In the genomic region with DNA sequence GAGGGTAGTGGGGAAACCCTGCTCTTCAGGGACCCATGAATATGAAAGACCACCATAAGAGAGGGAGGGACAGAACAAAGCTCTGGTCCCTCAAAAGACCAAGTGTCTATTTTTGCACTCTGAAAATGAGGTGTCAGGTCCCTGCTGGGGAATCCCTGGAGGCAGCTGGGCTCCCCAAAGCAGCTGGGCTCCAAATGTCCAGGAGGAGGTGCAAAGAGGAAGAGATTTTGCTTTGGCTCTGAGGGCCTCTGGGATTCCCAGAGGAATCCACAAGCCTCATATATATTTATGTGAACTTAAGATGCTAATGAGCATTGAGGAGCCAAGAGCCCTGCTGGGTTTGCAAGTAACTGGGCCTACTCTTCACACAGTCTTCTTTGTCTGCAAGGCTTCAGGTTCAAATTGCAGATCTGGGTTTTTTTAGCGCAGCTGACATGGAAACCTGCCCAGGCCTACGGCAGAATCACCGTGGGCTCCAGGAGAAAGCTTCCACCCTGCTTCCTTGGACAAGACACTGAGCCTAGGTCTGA, we compare ENCODE assay signal across 18 cellular contexts. TPM values are rescaled to one million over a fixed set of nuclear protein-coding genes. Genes with fewer than 3 reads are reported as not detected.
A peak's percentile ranks its signal among the peaks of the same experiment; 100 is the strongest.
DNase-seq lines count a peak whose midpoint lies in the region; ATAC-seq and TF ChIP-seq lines count a peak whose summit lies in the region.
"Had no signal": no experiment of that assay in that cellular context is flagged by ENCODE, and none has a peak within 500 bp of the region (broad histone marks: within the 10 kb centered on the region; RNA-seq: fewer than 3 reads in every experiment).

No MANE protein-coding gene starts in this region.

- no peaks in the 10 kb centered on the region for H3K27me3 Mint-ChIP-seq in HFFc6 (ENCODE audit: insufficient read depth)
- no peaks in the 10 kb centered on the region for H3K27me3 Mint-ChIP-seq in WTC11 (ENCODE audit: low read depth)

- ATAC-seq in WTC11 (no peak), body of pancreas (no peak)

- intact Hi-C loops in left ventricle myocardium inferior (cut with micrococcal nuclease) (no loop called here), body of pancreas (cut with DNase I) (no loop called here)

- peaks cover 5% of the 10 kb centered on the region for H3K4me1 ChIP-seq in mesenchymal stem cell (ENCODE audit: control insufficient read depth, insufficient read depth, low read depth, low read length)
- H3K4me1 ChIP-seq in smooth muscle cell (ENCODE audit: low read depth): peaks cover under 1% of the 10 kb centered on the region
- peaks cover 4% of the 10 kb centered on the region for H3K4me1 ChIP-seq in left ventricle myocardium inferior
- peaks cover 5% of the 10 kb centered on the region for H3K4me1 ChIP-seq in body of pancreas
- H3K4me1 ChIP-seq: HAP-1 had no signal

- H3K4me3 ChIP-seq in mesenchymal stem cell (ENCODE audit: insufficient read depth in 1 of 2, low read depth in 1 of 2, low read length in 2 of 2) (no peak overlapping the region), smooth muscle cell (no peak overlapping the region), left ventricle myocardium inferior (no peak overlapping the region), MG63 (no peak overlapping the region), body of pancreas (no peak overlapping the region)
- H3K4me3 ChIP-seq: BLaER1 treated with 17β-estradiol and CSF1 and Interleukin-3, amounts not matched to agents 10 nM and 100 nM; HAP-1; PC-9 had no signal

- H3K27me3 ChIP-seq in mesenchymal stem cell (ENCODE audit: control insufficient read depth in 1 of 2, insufficient read depth in 1 of 2, low read length in 2 of 2) (no peaks in the 10 kb centered on the region), smooth muscle cell (ENCODE audit: low read depth) (no peaks in the 10 kb centered on the region), left ventricle myocardium inferior (ENCODE audit: low read depth) (peaks cover 34% of the 10 kb centered on the region), MG63 (no peaks in the 10 kb centered on the region), body of pancreas (no peaks in the 10 kb centered on the region)
- H3K27me3 ChIP-seq: BLaER1 treated with 17β-estradiol and CSF1 and Interleukin-3, amounts not matched to agents 10 nM and 100 nM had no signal

- TF ChIP-seq CTCF in HFFc6 (IDR thresholded peaks at IDR 0.05): no peak; the same call in 1 of the 2 replicates
- no peak for TF ChIP-seq CTCF in WTC11 (IDR thresholded peaks at IDR 0.05)
- TF ChIP-seq CTCF in smooth muscle cell (IDR thresholded peaks at IDR 0.05; ENCODE audit: borderline replicate concordance, insufficient read depth, poor library complexity, severe bottlenecking): no peak
- no peak for TF ChIP-seq CTCF in left ventricle myocardium inferior (IDR thresholded peaks at IDR 0.05; ENCODE audit: borderline replicate concordance)
- TF ChIP-seq CTCF in body of pancreas (IDR thresholded peaks at IDR 0.05): no peak
- TF ChIP-seq CTCF in GM13976 (IDR thresholded peaks at IDR 0.05; ENCODE audit: borderline replicate concordance, control extremely low read depth, extremely low read depth, insufficient read depth, missing control alignments): no peak

- H4K8ac ChIP-seq in mesenchymal stem cell (ENCODE audit: low read length): no peak overlapping the region

- H3K23ac ChIP-seq in mesenchymal stem cell (ENCODE audit: low read length in 2 of 2): no peak overlapping the region

- H2AFZ ChIP-seq in mesenchymal stem cell (ENCODE audit: low read depth, low read length): no peak overlapping the region
- H2AFZ ChIP-seq in smooth muscle cell (ENCODE audit: low read depth): no peak overlapping the region
- H2AFZ ChIP-seq: PC-9 had no signal

- H3K4me2 ChIP-seq in mesenchymal stem cell (ENCODE audit: low read length, poor library complexity, severe bottlenecking) (no peak overlapping the region), smooth muscle cell (peak overlapping the region; percentile 26)
- H3K4me2 ChIP-seq: PC-9 had no signal

- TF ChIP-seq POLR2A in body of pancreas (IDR thresholded peaks at IDR 0.05): no peak

- POLR2A ChIA-PET in WTC11 (lab: Charles Lee): interaction anchor here (0.6 kb wide), 1 partner anchor 15 kb away, joined by 3 read pairs; no protein-coding TSS in a partner anchor

- no peak overlapping the region for H3K14ac ChIP-seq in mesenchymal stem cell (ENCODE audit: low read length in 2 of 2)

- H3F3A ChIP-seq in smooth muscle cell (ENCODE audit: low read depth): peaks cover 23% of the 10 kb centered on the region

- H3K9me3 ChIP-seq in mesenchymal stem cell (ENCODE audit: control insufficient read depth, low read length) (no peaks in the 10 kb centered on the region), smooth muscle cell (replicated peaks; ENCODE audit: low read depth) (no peaks in the 10 kb centered on the region), left ventricle myocardium inferior (replicated peaks) (no peaks in the 10 kb centered on the region), MG63 (no peaks in the 10 kb centered on the region), body of pancreas (no peaks in the 10 kb centered on the region)
- H3K9me3 ChIP-seq: BLaER1 treated with 17β-estradiol and CSF1 and Interleukin-3, amounts not matched to agents 10 nM and 100 nM; HAP-1 had no signal

- no peak overlapping the region for H2BK120ac ChIP-seq in mesenchymal stem cell (ENCODE audit: low read depth, low read length)

- H3K27ac Mint-ChIP-seq in HFFc6: peak overlapping the region; percentile 63; the same call in 1 of the 2 replicates
- peak overlapping the region; percentile 39 for H3K27ac Mint-ChIP-seq in WTC11

- 96% methylated on average over 3 of the region's 3 CpGs for WGBS in mesenchymal stem cell
- WGBS in smooth muscle cell (ENCODE audit: low lambda C conversion rate): 74% methylated on average over 3 of the region's 3 CpGs
- 81 to 97% methylated on average over 3 of the region's 3 CpGs for WGBS in body of pancreas, 2 donors

- H3K36me3 Mint-ChIP-seq in HFFc6 (ENCODE audit: low read depth) (peaks cover 40% of the 10 kb centered on the region), WTC11 (0 out of 2 replicates have a peak, but pooled peaks cover 5% of the 10 kb centered on the region)

- no peak overlapping the region for H2BK5ac ChIP-seq in mesenchymal stem cell (ENCODE audit: low read depth, low read length, poor library complexity, severe bottlenecking)

- H3K36me3 ChIP-seq in mesenchymal stem cell (ENCODE audit: control insufficient read depth in 1 of 2, insufficient read depth in 2 of 2, low read depth in 1 of 2, low read length in 2 of 2) (peaks cover 0 to 70% of the 10 kb centered on the region in 2 experiments), smooth muscle cell (ENCODE audit: low read depth) (no peaks in the 10 kb centered on the region), left ventricle myocardium inferior (no peaks in the 10 kb centered on the region), MG63 (peaks cover 69% of the 10 kb centered on the region), body of pancreas (replicated peaks in 1 of 2; ENCODE audit: insufficient read depth in 1 of 2, low read depth in 2 of 2) (no peaks in the 10 kb centered on the region)
- H3K36me3 ChIP-seq: BLaER1 treated with 17β-estradiol and CSF1 and Interleukin-3, amounts not matched to agents 10 nM and 100 nM; HAP-1 had no signal

- peaks cover 9% of the 10 kb centered on the region for H3K79me1 ChIP-seq in mesenchymal stem cell (replicated peaks; ENCODE audit: low read length, poor library complexity, severe bottlenecking)

- no peak overlapping the region for H2BK15ac ChIP-seq in mesenchymal stem cell (ENCODE audit: low read depth, poor library complexity, severe bottlenecking)

- H2BK12ac ChIP-seq in mesenchymal stem cell (ENCODE audit: low read length in 2 of 2): no peak overlapping the region

- H2AK5ac ChIP-seq in mesenchymal stem cell (ENCODE audit: low read length, severe bottlenecking): no peak overlapping the region

- CTCF ChIA-PET in WTC11 (lab: Charles Lee): interaction anchor here (0.5 to 8.3 kb wide), 5 partner anchors 19 to 92 kb away, joined by 3 to 93 read pairs (median 4); no protein-coding TSS in a partner anchor

- in situ Hi-C loops in GM13976 (cut with MboI; ENCODE audit: low sequenced_read_pairs, unreplicated experiment): no loop called here

- H3K27ac ChIP-seq in mesenchymal stem cell (ENCODE audit: low read length, poor library complexity, severe bottlenecking) (no peak overlapping the region), smooth muscle cell (ENCODE audit: low read depth) (peak overlapping the region; percentile 83), left ventricle myocardium inferior (replicated peaks) (no peak overlapping the region), body of pancreas (no peak overlapping the region)
- H3K27ac ChIP-seq: BLaER1 treated with 17β-estradiol and CSF1 and Interleukin-3, amounts not matched to agents 10 nM and 100 nM; PC-9 had no signal

- H3K18ac ChIP-seq in mesenchymal stem cell (ENCODE audit: low read depth in 1 of 2, low read length in 2 of 2): no peak overlapping the region

- DNase-seq in HFFc6 (no peak), WTC11 (ENCODE audit: low spot score) (no peak), mesenchymal stem cell (no peak), smooth muscle cell (lab: John Stamatoyannopoulos, UW; ENCODE audit: unreplicated experiment) (no peak), left ventricle myocardium inferior (no peak), MG63 (no peak), body of pancreas (no peak), GM13976 (ENCODE audit: low spot score) (no peak)
- DNase-seq: DMS153, EL, NCI-H1436, NCI-H2029 treated with DMSO at 0.1 percent for 48 hours, NCI-H226, NCI-H526 treated with DMSO at 0.1 percent for 48 hours, PC-9 had no signal

- H3K4me3 Mint-ChIP-seq in HFFc6 (no peak overlapping the region), WTC11 (no peak overlapping the region; the same call in 1 of the 2 replicates)

- no peak overlapping the region for H4K91ac ChIP-seq in mesenchymal stem cell (ENCODE audit: low read length)

- H3K4ac ChIP-seq in mesenchymal stem cell (ENCODE audit: low read depth in 1 of 2, low read length in 2 of 2): peak overlapping the region in 1 of 2 experiments; percentile 21

- H3K4me1 Mint-ChIP-seq in HFFc6 (ENCODE audit: low read depth): peaks cover 77% of the 10 kb centered on the region
- H3K4me1 Mint-ChIP-seq in WTC11: peaks cover 47% of the 10 kb centered on the region

- peaks cover 45% of the 10 kb centered on the region for H3K79me2 ChIP-seq in smooth muscle cell (ENCODE audit: low read depth)

- H4K20me1 ChIP-seq in smooth muscle cell (ENCODE audit: low read depth): no peaks in the 10 kb centered on the region
- H4K20me1 ChIP-seq: BLaER1 treated with 17β-estradiol and CSF1 and Interleukin-3, amounts not matched to agents 10 nM and 100 nM had no signal

- H3K9ac ChIP-seq in mesenchymal stem cell (ENCODE audit: low read length): peak overlapping the region; percentile 42
- H3K9ac ChIP-seq in smooth muscle cell (ENCODE audit: low read depth): no peak overlapping the region
- H3K9ac ChIP-seq: BLaER1 treated with 17β-estradiol and CSF1 and Interleukin-3, amounts not matched to agents 10 nM and 100 nM had no signal

- H3K9me3 Mint-ChIP-seq in HFFc6 (no peaks in the 10 kb centered on the region), WTC11 (no peaks in the 10 kb centered on the region)

RNA-seq across cellular contexts. Expression of gene CLMP, which starts 26.0 kb away (rescaled TPM):
- 100 to 1,000 TPM; 126 to 201 (median 138) TPM for total RNA-seq in HFFc6 (2021; fragmentation: NEBNext Ultra II Directional; extraction: Animal tissue kit (Norgen Biotek cat#: 25700))
- 14.3 to 20.0 TPM (median 18.2 TPM) in 3 replicates for total RNA-seq in WTC11 (2021)
- 46.5 TPM for polyA plus RNA-seq in mesenchymal stem cell (2013, experiment 1 of 2)
- 48.1 TPM for polyA plus RNA-seq in mesenchymal stem cell (2013, experiment 2 of 2)
- 163 and 176 TPM in 2 replicates for total RNA-seq in smooth muscle cell
- polyA plus RNA-seq in smooth muscle cell: 62.0 and 74.0 TPM in 2 replicates
- 3.4 TPM for total RNA-seq in left ventricle myocardium inferior
- 78.3 and 109 TPM in 2 replicates for total RNA-seq in MG63 (2014; rRNA removed; shearing (Covaris generic); ENCODE audit: low replicate concordance)
- 10 to 100 TPM; 10.1 to 22.1 TPM for total RNA-seq in body of pancreas
- total RNA-seq: HT-29 had no signal
